In the genomic region with DNA sequence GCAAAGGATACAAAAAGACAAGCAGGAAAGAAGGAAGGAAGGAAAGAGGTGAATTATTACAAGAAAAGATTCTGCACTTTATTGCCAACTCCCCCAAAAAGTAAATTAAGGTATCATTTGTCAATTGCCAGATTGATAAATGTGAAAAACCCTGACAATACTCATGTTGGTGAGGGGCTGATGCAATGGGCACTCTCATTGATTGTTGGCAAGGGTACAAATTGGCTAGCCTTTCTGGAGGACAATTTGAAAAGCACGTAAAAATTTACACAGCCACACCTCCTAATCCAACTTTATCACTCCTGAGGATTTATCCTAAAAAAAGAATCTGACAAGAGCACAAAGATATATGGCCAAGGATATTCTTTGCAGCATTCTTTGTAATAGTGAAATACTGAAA, we compare ENCODE assay signal across 36 cellular contexts. TPM values are rescaled to one million over a fixed set of nuclear protein-coding genes. Genes with fewer than 3 reads are reported as not detected.
"Had no signal": no experiment of that assay in that cellular context is flagged by ENCODE, and none has a peak within 500 bp of the region (broad histone marks: within the 10 kb centered on the region; RNA-seq: fewer than 3 reads in every experiment).

No MANE protein-coding gene starts in this region.

- FAIRE-seq: astrocyte, RCC 7860 had no signal

- H3K4me1 Mint-ChIP-seq: activated CD4-positive, alpha-beta memory T cell treated with anti-CD3 and anti-CD28 coated beads, Interleukin-2, amount 10 ng/mL, durations not matched to agents 7 days and 5 days had no signal

- H3K4me3 Mint-ChIP-seq: activated CD4-positive, alpha-beta memory T cell treated with anti-CD3 and anti-CD28 coated beads, Interleukin-2, amount 10 ng/mL, durations not matched to agents 7 days and 5 days; activated CD8-positive, alpha-beta memory T cell treated with anti-CD3 and anti-CD28 coated beads, Interleukin-2, amount 10 ng/mL, durations not matched to agents 7 days and 5 days; activated naive CD8-positive, alpha-beta T cell treated with anti-CD3 and anti-CD28 coated beads, Interleukin-2, amount 10 ng/mL, durations not matched to agents 7 days and 5 days had no signal

- H3K27ac Mint-ChIP-seq: activated CD4-positive, alpha-beta memory T cell treated with anti-CD3 and anti-CD28 coated beads, Interleukin-2, amount 10 ng/mL, durations not matched to agents 7 days and 5 days; activated CD8-positive, alpha-beta memory T cell treated with anti-CD3 and anti-CD28 coated beads, Interleukin-2, amount 10 ng/mL, durations not matched to agents 7 days and 5 days; activated naive CD8-positive, alpha-beta T cell treated with anti-CD3 and anti-CD28 coated beads, Interleukin-2, amount 10 ng/mL, durations not matched to agents 7 days and 5 days had no signal

- ATAC-seq: activated CD8-positive, alpha-beta memory T cell treated with anti-CD3 and anti-CD28 coated beads, Interleukin-2, amount 10 ng/mL, durations not matched to agents 7 days and 5 days; body of pancreas; Right ventricle myocardium inferior; SK-N-SH treated with all-trans-retinoic acid at 6 μM for 48 hours had no signal

- H3K9me3 Mint-ChIP-seq: activated CD4-positive, alpha-beta memory T cell treated with anti-CD3 and anti-CD28 coated beads, Interleukin-2, amount 10 ng/mL, durations not matched to agents 7 days and 5 days had no signal

- DNase-seq: activated CD4-positive, alpha-beta memory T cell treated with anti-CD3 and anti-CD28 coated beads, Interleukin-2, amount 10 ng/mL, durations not matched to agents 7 days and 5 days; activated CD4-positive, alpha-beta T cell treated with anti-CD3 and anti-CD28 coated beads for 1 hour; activated CD4-positive, alpha-beta T cell treated with anti-CD3 and anti-CD28 coated beads for 48 hours; activated CD4-positive, CD25-positive, alpha-beta regulatory T cell; activated CD8-positive, alpha-beta memory T cell treated with anti-CD3 and anti-CD28 coated beads for 24 hours; activated CD8-positive, alpha-beta memory T cell treated with anti-CD3 and anti-CD28 coated beads, Interleukin-2, amount 10 ng/mL, durations not matched to agents 7 days and 5 days; activated CD8-positive, alpha-beta memory T cell treated with anti-CD3 and anti-CD28 coated beads, Interleukin-2, amount 50 U/mL, for 48 hours; activated effector memory CD4-positive, alpha-beta T cell treated with anti-CD3 and anti-CD28 coated beads, Interleukin-2, amount 50 U/mL, for 16 hours; activated naive CD4-positive, alpha-beta T cell; activated naive CD4-positive, alpha-beta T cell treated with anti-CD3 and anti-CD28 coated beads, Interleukin-2, amount 50 U/mL, for 16 hours; activated naive CD8-positive, alpha-beta T cell treated with anti-CD3 and anti-CD28 coated beads, Interleukin-2, amount 10 ng/mL, durations not matched to agents 7 days and 5 days; activated T-cell treated with anti-CD3 and anti-CD28 coated beads, Interleukin-2, amount 50 U/mL, for 48 hours; adrenal gland; body of pancreas; Karpas-422; MG63; NCI-H1048; NCI-H1105 treated with DMSO at 0.1 percent for 48 hours; NCI-H1436; NCI-H1694; NCI-H1930; NCI-H2081 treated with DMSO at 0.1 percent for 48 hours; NCI-H226; NCI-H446 treated with DMSO at 0.1 percent for 48 hours; NCI-H524; NCI-H69; PC-9; SIG-M5; T-helper 1 cell; T1000; WERI-Rb-1 had no signal

- H3K27me3 Mint-ChIP-seq: activated CD4-positive, alpha-beta memory T cell treated with anti-CD3 and anti-CD28 coated beads, Interleukin-2, amount 10 ng/mL, durations not matched to agents 7 days and 5 days; activated CD8-positive, alpha-beta memory T cell treated with anti-CD3 and anti-CD28 coated beads, Interleukin-2, amount 10 ng/mL, durations not matched to agents 7 days and 5 days; activated naive CD8-positive, alpha-beta T cell treated with anti-CD3 and anti-CD28 coated beads, Interleukin-2, amount 10 ng/mL, durations not matched to agents 7 days and 5 days had no signal

RNA-seq across cellular contexts. Expression of a gene that starts 47.7 kb away (rescaled TPM):
- total RNA-seq: astrocyte, cardiac septum, PC-9 had no signal
